ENCODE assay signal across 1 cellular context in the genomic region with DNA sequence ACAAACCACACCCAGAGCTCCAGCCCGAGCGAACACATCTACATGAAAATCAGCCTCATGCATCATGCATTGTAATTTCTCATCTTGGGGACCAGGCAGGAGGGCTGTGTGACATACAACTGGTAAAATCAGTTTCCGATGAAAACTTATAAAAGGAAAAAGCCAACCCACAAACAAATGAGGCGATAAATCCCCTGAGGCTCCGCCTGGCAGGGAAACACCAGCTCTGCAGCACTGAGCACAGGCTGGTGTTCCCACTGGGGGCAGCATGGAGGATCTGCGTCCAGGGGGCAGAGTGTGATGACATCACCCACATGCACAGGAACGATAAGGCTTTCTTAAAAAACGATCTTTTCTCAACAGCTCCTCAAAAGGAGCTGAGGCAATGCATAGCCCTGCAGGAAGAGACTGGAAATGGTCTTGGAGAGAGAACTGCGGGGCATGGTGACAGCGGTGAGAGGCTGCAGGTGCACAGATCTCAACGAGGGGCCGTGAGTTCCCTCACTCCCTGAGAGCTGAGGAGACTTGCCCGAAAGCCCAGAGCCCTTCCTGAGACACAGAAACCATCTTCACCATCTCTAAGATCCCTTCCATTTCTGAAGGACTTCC.
TF ChIP-seq lines count a peak whose summit lies in the region.

No MANE protein-coding gene starts in this region.

TF ChIP-seq in endothelial cell of umbilical vein, 7 proteins besides CTCF, POLR2A, EP300 and RAD21:
- no peak for TF ChIP-seq EZH2 (IDR thresholded peaks at IDR 0.05; ENCODE audit: borderline replicate concordance, low read depth, low read length, severe bottlenecking)
- no peak for TF ChIP-seq POLR2AphosphoS5 (IDR thresholded peaks at IDR 0.05; ENCODE audit: insufficient read depth, low read depth, low read length)
- peak; percentile 35 for TF ChIP-seq JUN (IDR thresholded peaks at IDR 0.05; ENCODE audit: borderline replicate concordance, insufficient read depth, insufficient read length, low read depth)
- TF ChIP-seq FOS (IDR thresholded peaks at IDR 0.05; ENCODE audit: borderline replicate concordance, insufficient read depth, low read length) = no peak
- TF ChIP-seq, protein P1, sequence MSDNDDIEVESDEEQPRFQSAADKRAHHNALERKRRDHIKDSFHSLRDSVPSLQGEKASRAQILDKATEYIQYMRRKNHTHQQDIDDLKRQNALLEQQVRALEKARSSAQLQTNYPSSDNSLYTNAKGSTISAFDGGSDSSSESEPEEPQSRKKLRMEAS (IDR thresholded peaks at IDR 0.05; ENCODE audit: insufficient read depth, insufficient read length) = no peak
- TF ChIP-seq GATA2 (IDR thresholded peaks at IDR 0.05; ENCODE audit: insufficient read depth, insufficient read length, low read depth, low read length) = no peak
